In the genomic region with DNA sequence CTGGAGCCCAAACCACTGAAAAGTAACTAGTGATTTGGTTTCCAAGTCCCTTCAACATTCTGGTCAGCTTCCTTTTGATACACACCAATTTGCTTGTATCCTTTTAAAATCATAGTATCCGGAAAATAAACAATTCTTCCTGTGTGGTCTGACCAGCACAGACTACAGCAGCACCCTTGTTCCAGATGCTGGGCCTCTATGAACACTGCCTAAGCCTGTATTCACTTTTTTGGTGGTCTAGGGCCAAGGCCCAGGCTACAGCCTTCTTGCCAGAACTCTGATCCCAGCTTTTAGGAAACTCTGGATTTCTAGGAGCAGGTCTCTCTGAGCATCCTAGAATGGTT, we compare ENCODE assay signal across 10 cellular contexts. TPM values are rescaled to one million over a fixed set of nuclear protein-coding genes. Genes with fewer than 3 reads are reported as not detected.
DNase-seq lines count a peak whose midpoint lies in the region; ATAC-seq and TF ChIP-seq lines count a peak whose summit lies in the region.
"Had no signal": no experiment of that assay in that cellular context is flagged by ENCODE, and none has a peak within 500 bp of the region (broad histone marks: within the 10 kb centered on the region; RNA-seq: fewer than 3 reads in every experiment).

No MANE protein-coding gene starts in this region.

- peak overlapping the region; percentile 55 for H3K4me2 ChIP-seq in Loucy (ENCODE audit: low read depth, low read length, poor library complexity, severe bottlenecking)

- H3K9me2 ChIP-seq in Loucy (replicated peaks; ENCODE audit: low read depth, low read length): no peaks in the 10 kb centered on the region

- intact Hi-C loops in activated CD4-positive, alpha-beta memory T cell treated with anti-CD3 and anti-CD28 coated beads for 36 hours (cut with micrococcal nuclease): loop anchor here (10.0 kb wide), 1 partner anchor 151 kb away; no protein-coding TSS in a partner anchor

- H3K27me3 ChIP-seq in BJ (ENCODE audit: control insufficient read depth, insufficient read depth, low read length): no peaks in the 10 kb centered on the region
- no peaks in the 10 kb centered on the region for H3K27me3 ChIP-seq in Loucy (ENCODE audit: insufficient read depth, low read length, poor library complexity, severe bottlenecking)

- H3K27me3 Mint-ChIP-seq in effector memory CD8-positive, alpha-beta T cell: peaks cover 78 to 81% of the 10 kb centered on the region in 2 donors
- H3K27me3 Mint-ChIP-seq in nephron progenitor cell (ENCODE audit: low read depth, poor library complexity): peaks cover 15% of the 10 kb centered on the region
- peaks cover 40% of the 10 kb centered on the region for H3K27me3 Mint-ChIP-seq in activated CD4-positive, alpha-beta memory T cell treated with anti-CD3 and anti-CD28 coated beads for 36 hours

- no peaks in the 10 kb centered on the region for H3K4me1 ChIP-seq in Loucy (ENCODE audit: insufficient read depth, low read length, poor library complexity, severe bottlenecking)

- POLR2A ChIA-PET in BJ (lab: Charles Lee): interaction anchor here (1.1 kb wide), 1 partner anchor 102 kb away, joined by 5 read pairs; no protein-coding TSS in a partner anchor
- POLR2A ChIA-PET in activated CD4-positive, alpha-beta memory T cell treated with anti-CD3 and anti-CD28 coated beads for 36 hours (lab: Charles Lee): no interaction called here

- H3K4me3 ChIP-seq in BJ (ENCODE audit: low read depth, low read length): peak overlapping the region; percentile 65
- peak overlapping the region; percentile 74 for H3K4me3 ChIP-seq in Loucy (ENCODE audit: low read length, poor library complexity, severe bottlenecking)

- H3K36me3 Mint-ChIP-seq in effector memory CD8-positive, alpha-beta T cell (ENCODE audit: insufficient read depth): no peaks in the 10 kb centered on the region
- no peaks in the 10 kb centered on the region for H3K36me3 Mint-ChIP-seq in nephron progenitor cell (ENCODE audit: low read depth)
- no peaks in the 10 kb centered on the region for H3K36me3 Mint-ChIP-seq in activated CD4-positive, alpha-beta memory T cell treated with anti-CD3 and anti-CD28 coated beads for 36 hours

- H3K36me3 ChIP-seq in BJ (ENCODE audit: control insufficient read depth, insufficient read depth, low read length): no peaks in the 10 kb centered on the region
- H3K36me3 ChIP-seq in Loucy (ENCODE audit: insufficient read depth, low read length): no peaks in the 10 kb centered on the region

- no peak overlapping the region for H3K27ac Mint-ChIP-seq in effector memory CD8-positive, alpha-beta T cell
- H3K27ac Mint-ChIP-seq in nephron progenitor cell: no peak overlapping the region
- H3K27ac Mint-ChIP-seq in activated CD4-positive, alpha-beta memory T cell treated with anti-CD3 and anti-CD28 coated beads for 36 hours: no peak overlapping the region
- H3K27ac Mint-ChIP-seq: activated CD4-positive, alpha-beta memory T cell treated with anti-CD3 and anti-CD28 coated beads, Interleukin-2, amount 10 ng/mL, durations not matched to agents 7 days and 5 days had no signal

- no peaks in the 10 kb centered on the region for H3K9me3 Mint-ChIP-seq in effector memory CD8-positive, alpha-beta T cell
- no peaks in the 10 kb centered on the region for H3K9me3 Mint-ChIP-seq in nephron progenitor cell
- H3K9me3 Mint-ChIP-seq in activated CD4-positive, alpha-beta memory T cell treated with anti-CD3 and anti-CD28 coated beads for 36 hours: no peaks in the 10 kb centered on the region
- H3K9me3 Mint-ChIP-seq: activated CD4-positive, alpha-beta memory T cell treated with anti-CD3 and anti-CD28 coated beads, Interleukin-2, amount 10 ng/mL, durations not matched to agents 7 days and 5 days had no signal

- no peaks in the 10 kb centered on the region for H4K20me1 ChIP-seq in Loucy (ENCODE audit: insufficient read depth, low read length, poor library complexity, severe bottlenecking)

- TF ChIP-seq CTCF in BJ (IDR thresholded peaks at IDR 0.05; ENCODE audit: insufficient read depth, low read depth, low read length) (no peak), Loucy (conservative IDR thresholded peaks at IDR 0.05; ENCODE audit: low read length) (no peak), nephron progenitor cell (IDR thresholded peaks at IDR 0.05) (no peak)

- no peaks in the 10 kb centered on the region for H3K9me3 ChIP-seq in Loucy (ENCODE audit: insufficient read depth, low read depth, low read length)

- no peak for ATAC-seq in effector memory CD8-positive, alpha-beta T cell (replicated peaks)
- ATAC-seq in HG02870 (IDR thresholded peaks at IDR 0.05; ENCODE audit: unreplicated experiment) (no peak), HG02970 (IDR thresholded peaks at IDR 0.05; ENCODE audit: low FRiP score, unreplicated experiment) (no peak)

- peaks cover 4 to 5% of the 10 kb centered on the region in 2 donors for H3K4me1 Mint-ChIP-seq in effector memory CD8-positive, alpha-beta T cell (ENCODE audit: low read depth in 2 of 2)
- H3K4me1 Mint-ChIP-seq in nephron progenitor cell: peaks cover 16% of the 10 kb centered on the region
- H3K4me1 Mint-ChIP-seq in activated CD4-positive, alpha-beta memory T cell treated with anti-CD3 and anti-CD28 coated beads for 36 hours (ENCODE audit: low read depth): peaks cover 4% of the 10 kb centered on the region

- no peak overlapping the region for H2AFZ ChIP-seq in Loucy (ENCODE audit: low read length)

- CTCF ChIA-PET in BJ (lab: Yijun Ruan, JAX): interaction anchor here (0.6 to 1.5 kb wide), 3 partner anchors 68 to 157 kb away, joined by 3 to 8 read pairs (median 4); no protein-coding TSS in a partner anchor
- CTCF ChIA-PET in activated CD4-positive, alpha-beta memory T cell treated with anti-CD3 and anti-CD28 coated beads for 36 hours (lab: Charles Lee): no interaction called here

- no peak for DNase-seq in BJ (ENCODE audit: low read depth)
- DNase-seq in effector memory CD8-positive, alpha-beta T cell: no peak
- DNase-seq in nephron progenitor cell: no peak
- DNase-seq in activated CD4-positive, alpha-beta memory T cell treated with anti-CD3 and anti-CD28 coated beads for 36 hours: no peak
- no peak for DNase-seq in A172 (ENCODE audit: low spot score)
- DNase-seq: activated CD4-positive, alpha-beta memory T cell treated with anti-CD3 and anti-CD28 coated beads, Interleukin-2, amount 10 ng/mL, durations not matched to agents 7 days and 5 days; NCI-H2081 treated with DMSO at 0.1 percent for 48 hours had no signal

- H3K79me2 ChIP-seq in Loucy (ENCODE audit: insufficient read depth, low read length): no peaks in the 10 kb centered on the region

- no peaks in the 10 kb centered on the region for H3F3A ChIP-seq in Loucy (ENCODE audit: low read depth)

- no peak overlapping the region for H3K9ac ChIP-seq in Loucy (ENCODE audit: low read depth, low read length, poor library complexity, severe bottlenecking)

- H3K4me3 Mint-ChIP-seq in effector memory CD8-positive, alpha-beta T cell: peak overlapping the region; percentile 10 to 32
- H3K4me3 Mint-ChIP-seq in nephron progenitor cell: peak overlapping the region; percentile 78
- no peak overlapping the region for H3K4me3 Mint-ChIP-seq in activated CD4-positive, alpha-beta memory T cell treated with anti-CD3 and anti-CD28 coated beads for 36 hours
- H3K4me3 Mint-ChIP-seq: activated CD4-positive, alpha-beta memory T cell treated with anti-CD3 and anti-CD28 coated beads, Interleukin-2, amount 10 ng/mL, durations not matched to agents 7 days and 5 days had no signal

RNA-seq across cellular contexts. Expression of gene DDAH1, which starts 0.8 kb away (rescaled TPM):
- polyA plus RNA-seq in BJ (2011; rRNA removed): 244 and 286 TPM in 2 replicates
- polyA minus RNA-seq in BJ (2011; rRNA and poly(A)+ RNA removed): 140 and 151 TPM in 2 replicates
- not detected for total RNA-seq in activated CD4-positive, alpha-beta memory T cell treated with anti-CD3 and anti-CD28 coated beads for 36 hours
- total RNA-seq in A172 (2014; rRNA removed; shearing (Covaris generic)): 19.0 and 20.7 TPM in 2 replicates
- total RNA-seq: activated CD4-positive, alpha-beta memory T cell treated with anti-CD3 and anti-CD28 coated beads, Interleukin-2, amount 10 ng/mL, durations not matched to agents 7 days and 5 days had no signal

Comparison
In these comparisons a context has a peak if more than half of its experiments do, and no peak if none do; other contexts are left out.
1. RNA of gene DDAH1, which starts 0.8 kb away (total RNA-seq): 19.0 to 20.7 TPM in A172; not detected in activated CD4-positive, alpha-beta memory T cell treated with anti-CD3 and anti-CD28 coated beads for 36 hours; every median in the first group is over 10 times any median in the second.